Comparison of ENCODE assay signal across 13 cellular contexts in genomic region chr1:153669606-153670005, GRCh38. TPM values are rescaled to one million over a fixed set of nuclear protein-coding genes. Genes with fewer than 3 reads are reported as not detected.
A peak's percentile ranks its signal among the peaks of the same experiment; 100 is the strongest.
DNase-seq lines count a peak whose midpoint lies in the region; ATAC-seq, FAIRE-seq and TF ChIP-seq lines count a peak whose summit lies in the region.
"Had no signal": no experiment of that assay in that cellular context is flagged by ENCODE, and none has a peak within 500 bp of the region (broad histone marks: within the 10 kb centered on the region; RNA-seq: fewer than 3 reads in every experiment).

No MANE protein-coding gene starts in this region.

- H3K27me3 Mint-ChIP-seq in natural killer cell (ENCODE audit: low read depth in 2 of 2) = no peaks in the 10 kb centered on the region

- peak overlapping the region; percentile 97 for H3K9ac ChIP-seq in GM23248
- peak overlapping the region; percentile 86 for H3K9ac ChIP-seq in SU-DHL-6 (ENCODE audit: low read length)
- no peak overlapping the region for H3K9ac ChIP-seq in iPS-15b (ENCODE audit: low read depth, low read length)
- H3K9ac ChIP-seq in smooth muscle cell (ENCODE audit: low read depth) = peak overlapping the region; percentile 94

- in situ Hi-C loops in GM23248 (cut with MboI) = no loop called here

- H2AFZ ChIP-seq in GM23248 (no peak overlapping the region), SU-DHL-6 (ENCODE audit: low read depth, low read length, severe bottlenecking) (no peak overlapping the region), smooth muscle cell (ENCODE audit: low read depth) (no peak overlapping the region)

- ATAC-seq in natural killer cell = no peak
- no peak for ATAC-seq in body of pancreas
- ATAC-seq: foreskin keratinocyte had no signal

- H3K36me3 ChIP-seq in GM23248 (ENCODE audit: low read depth) = peaks cover 52% of the 10 kb centered on the region
- H3K36me3 ChIP-seq in SU-DHL-6 (ENCODE audit: low read length) = peaks cover 25% of the 10 kb centered on the region
- peaks cover 42% of the 10 kb centered on the region for H3K36me3 ChIP-seq in iPS-15b (ENCODE audit: control insufficient read depth, insufficient read depth, low read length)
- peaks cover 12% of the 10 kb centered on the region for H3K36me3 ChIP-seq in smooth muscle cell (ENCODE audit: low read depth)
- peaks cover 0 to 24% of the 10 kb centered on the region in 2 donors for H3K36me3 ChIP-seq in body of pancreas (replicated peaks in 1 of 2; ENCODE audit: insufficient read depth in 1 of 2, low read depth in 2 of 2)

- H3K4me3 ChIP-seq in GM23248 = peak overlapping the region; percentile 97
- H3K4me3 ChIP-seq in SU-DHL-6 (ENCODE audit: insufficient read depth, low read length, poor library complexity, severe bottlenecking) = peak overlapping the region; percentile 84
- H3K4me3 ChIP-seq in iPS-15b (ENCODE audit: low read depth, low read length) = peak overlapping the region; percentile 98
- peak overlapping the region; percentile 75 for H3K4me3 ChIP-seq in smooth muscle cell
- H3K4me3 ChIP-seq in body of pancreas = no peak overlapping the region

- TF ChIP-seq POLR2A in body of pancreas (IDR thresholded peaks at IDR 0.05) = no peak

- no peaks in the 10 kb centered on the region for H3K27me3 ChIP-seq in GM23248 (replicated peaks; ENCODE audit: insufficient read depth)
- H3K27me3 ChIP-seq in SU-DHL-6 (ENCODE audit: low read length) = no peaks in the 10 kb centered on the region
- no peaks in the 10 kb centered on the region for H3K27me3 ChIP-seq in iPS-15b (ENCODE audit: control insufficient read depth, insufficient read depth, low read length)
- H3K27me3 ChIP-seq in smooth muscle cell (ENCODE audit: low read depth) = no peaks in the 10 kb centered on the region
- no peaks in the 10 kb centered on the region for H3K27me3 ChIP-seq in body of pancreas
- H3K27me3 ChIP-seq: foreskin keratinocyte had no signal

- TF ChIP-seq CTCF in SU-DHL-6 (IDR thresholded peaks at IDR 0.05; ENCODE audit: insufficient read depth, low read length, poor library complexity, severe bottlenecking) (no peak), smooth muscle cell (IDR thresholded peaks at IDR 0.05; ENCODE audit: borderline replicate concordance, insufficient read depth, poor library complexity, severe bottlenecking) (no peak), natural killer cell (IDR thresholded peaks at IDR 0.05) (no peak), body of pancreas (IDR thresholded peaks at IDR 0.05) (no peak)

- FAIRE-seq in urothelium cell line (lab: Jason Lieb, UNC) = no peak
- FAIRE-seq: GM12892 had no signal

- H4K20me1 ChIP-seq in GM23248 (ENCODE audit: insufficient read depth) = no peaks in the 10 kb centered on the region
- no peaks in the 10 kb centered on the region for H4K20me1 ChIP-seq in SU-DHL-6 (ENCODE audit: low read depth, low read length)
- H4K20me1 ChIP-seq in smooth muscle cell (ENCODE audit: low read depth) = peaks cover 10% of the 10 kb centered on the region

- intact Hi-C loops in natural killer cell (cut with micrococcal nuclease) = loop anchor here (2.0 to 10.0 kb wide), 3 partner anchors 35 to 317 kb away; partner anchors contain the start of genes CHTOP, RAB13 and SLC27A3
- intact Hi-C loops in body of pancreas (cut with DNase I) = no loop called here

- peaks cover 11% of the 10 kb centered on the region for H3K36me3 Mint-ChIP-seq in natural killer cell

- H3K9me3 ChIP-seq in GM23248 (ENCODE audit: low read depth) = no peaks in the 10 kb centered on the region
- no peaks in the 10 kb centered on the region for H3K9me3 ChIP-seq in SU-DHL-6 (ENCODE audit: insufficient read depth, low read length)
- no peaks in the 10 kb centered on the region for H3K9me3 ChIP-seq in iPS-15b (ENCODE audit: control insufficient read depth, insufficient read depth, low read length)
- H3K9me3 ChIP-seq in smooth muscle cell (replicated peaks; ENCODE audit: low read depth) = no peaks in the 10 kb centered on the region
- no peaks in the 10 kb centered on the region for H3K9me3 ChIP-seq in body of pancreas

- peaks cover 64% of the 10 kb centered on the region for H3F3A ChIP-seq in GM23248 (ENCODE audit: insufficient read depth)
- peaks cover 8% of the 10 kb centered on the region; the same call in 1 of the 2 replicates for H3F3A ChIP-seq in SU-DHL-6 (ENCODE audit: insufficient read depth)
- peaks cover 10% of the 10 kb centered on the region for H3F3A ChIP-seq in smooth muscle cell (ENCODE audit: low read depth)

- H3K9me3 Mint-ChIP-seq in natural killer cell = no peaks in the 10 kb centered on the region

- no peak overlapping the region for H3K4me3 Mint-ChIP-seq in natural killer cell

- H3K9me2 ChIP-seq in GM23248 (ENCODE audit: insufficient read depth) (no peaks in the 10 kb centered on the region), SU-DHL-6 (replicated peaks; ENCODE audit: insufficient read depth, low read length) (no peaks in the 10 kb centered on the region)

- H3K79me2 ChIP-seq in GM23248 (ENCODE audit: insufficient read depth) (peaks cover 62% of the 10 kb centered on the region), SU-DHL-6 (ENCODE audit: insufficient read depth, low read length) (peaks cover 32% of the 10 kb centered on the region), smooth muscle cell (ENCODE audit: low read depth) (peaks cover 39% of the 10 kb centered on the region)

- H3K27ac Mint-ChIP-seq in natural killer cell = no peak overlapping the region

- H3K4me1 Mint-ChIP-seq in natural killer cell = peaks cover 8 to 10% of the 10 kb centered on the region in 2 donors

- H3K4me1 ChIP-seq in GM23248 (ENCODE audit: insufficient read depth) = peaks cover 9% of the 10 kb centered on the region
- no peaks in the 10 kb centered on the region for H3K4me1 ChIP-seq in iPS-15b (ENCODE audit: control insufficient read depth, insufficient read depth, low read length)
- peaks cover 10% of the 10 kb centered on the region for H3K4me1 ChIP-seq in smooth muscle cell (ENCODE audit: low read depth)
- peaks cover 24% of the 10 kb centered on the region for H3K4me1 ChIP-seq in body of pancreas

- WGBS in GM23248 (ENCODE audit: low coverage in 1 of 2, low lambda C conversion rate in 2 of 2, missing lambda C conversion rate in 2 of 2), 2 experiments = 69 to 71% methylated on average over 6 of the region's 6 CpGs
- 92% methylated on average over 6 of the region's 6 CpGs for WGBS in smooth muscle cell (ENCODE audit: low lambda C conversion rate)
- 53 to 68% methylated on average over 6 of the region's 6 CpGs for WGBS in body of pancreas, 2 donors

- H3K4me2 ChIP-seq in GM23248 (ENCODE audit: unreplicated experiment) (peak overlapping the region; percentile 95), SU-DHL-6 (ENCODE audit: low read depth, low read length, poor library complexity, severe bottlenecking) (peak overlapping the region; percentile 64), smooth muscle cell (peak overlapping the region; percentile 93)

- DNase-seq in GM23248 (no peak), smooth muscle cell (lab: John Stamatoyannopoulos, UW; ENCODE audit: unreplicated experiment) (no peak), HPDE6-E6E7 (ENCODE audit: extremely low spot score) (no peak), urothelium cell line (ENCODE audit: low spot score) (no peak), natural killer cell (no peak), body of pancreas (no peak)
- DNase-seq: activated T-cell treated with anti-CD3 and anti-CD28 coated beads, Interleukin-2, amount 50 U/mL, for 48 hours; foreskin keratinocyte; HCEC 1CT had no signal

- H3K27ac ChIP-seq in GM23248 (no peak overlapping the region), SU-DHL-6 (ENCODE audit: low read depth, low read length) (no peak overlapping the region), smooth muscle cell (ENCODE audit: low read depth) (peak overlapping the region; percentile 72), body of pancreas (peak overlapping the region in 1 of 4 donors; percentile 76)

RNA-seq across cellular contexts. Expression of gene ILF2, which starts 1.2 kb away (rescaled TPM):
- total RNA-seq in GM23248 (2014; rRNA removed; shearing (Covaris generic)) = 176 and 180 TPM in 2 replicates
- 174 and 178 TPM in 2 replicates for polyA plus RNA-seq in GM23248 (2016; fragmentation: Nextera tagmentation; extraction: Ambion mirVana)
- 201 and 206 TPM in 2 replicates for total RNA-seq in smooth muscle cell
- polyA plus RNA-seq in smooth muscle cell = 194 and 241 TPM in 2 replicates
- total RNA-seq in natural killer cell = 100 to 1,000 TPM in 2 of 3 donors, 10 to 100 TPM in 1; 97.6 to 134 (median 110) TPM
- 10 to 100 TPM; 57.7 to 59.1 TPM for total RNA-seq in body of pancreas

RNA-seq across cellular contexts. Expression of gene NPR1, which starts 8.9 kb away (rescaled TPM):
- total RNA-seq in GM23248 (2014; rRNA removed; shearing (Covaris generic)) = 0.25 TPM in 1 of 2 replicates, not detected in the other
- polyA plus RNA-seq in GM23248 (2016; fragmentation: Nextera tagmentation; extraction: Ambion mirVana) (0.09 and 0.19 TPM in 2 replicates), smooth muscle cell (0.24 and 0.40 TPM in 2 replicates)
- total RNA-seq in smooth muscle cell (0.09 and 0.54 TPM in 2 replicates), natural killer cell (not detected), body of pancreas (10 to 100 TPM; 11.7 to 16.5 TPM)
- total RNA-seq: foreskin keratinocyte, LHCN-M2 had no signal
- polyA plus RNA-seq: foreskin keratinocyte had no signal

RNA-seq across cellular contexts. Expression of gene SNAPIN, which starts 11.1 kb away (rescaled TPM):
- 50.2 and 70.5 TPM in 2 replicates for total RNA-seq in GM23248 (2014; rRNA removed; shearing (Covaris generic))
- 82.1 and 83.8 TPM in 2 replicates for polyA plus RNA-seq in GM23248 (2016; fragmentation: Nextera tagmentation; extraction: Ambion mirVana)
- 37.6 and 65.5 TPM in 2 replicates for total RNA-seq in smooth muscle cell
- 48.1 and 52.0 TPM in 2 replicates for polyA plus RNA-seq in smooth muscle cell
- total RNA-seq in natural killer cell = 10 to 100 TPM; 21.0 to 25.5 (median 23.5) TPM
- total RNA-seq in body of pancreas = 10 to 100 TPM; 21.8 to 23.7 TPM

RNA-seq across cellular contexts. Expression of gene CHTOP, which starts 35.7 kb away (rescaled TPM):
- total RNA-seq in GM23248 (2014; rRNA removed; shearing (Covaris generic)) = 26.9 and 37.8 TPM in 2 replicates
- 42.2 and 44.2 TPM in 2 replicates for polyA plus RNA-seq in GM23248 (2016; fragmentation: Nextera tagmentation; extraction: Ambion mirVana)
- 47.8 and 48.1 TPM in 2 replicates for total RNA-seq in smooth muscle cell
- 49.7 and 50.2 TPM in 2 replicates for polyA plus RNA-seq in smooth muscle cell
- total RNA-seq in natural killer cell = 100 to 1,000 TPM in 2 of 3 donors, 10 to 100 TPM in 1; 94.7 to 110 (median 106) TPM
- total RNA-seq in body of pancreas = 10 to 100 TPM; 62.3 to 68.0 TPM

RNA-seq across cellular contexts. Expression of gene S100A1, which starts 41.4 kb away (rescaled TPM):
- not detected in 2 replicates for total RNA-seq in GM23248 (2014; rRNA removed; shearing (Covaris generic))
- polyA plus RNA-seq in GM23248 (2016; fragmentation: Nextera tagmentation; extraction: Ambion mirVana) (0.30 TPM in 1 of 2 replicates, not detected in the other), smooth muscle cell (0.46 and 1.0 TPM in 2 replicates)
- total RNA-seq in smooth muscle cell (8.3 TPM in 1 of 2 replicates, not detected in the other), natural killer cell (not detected), body of pancreas (10 to 100 TPM in 1 of 2 donors, 1 to 10 TPM in 1; 7.3 to 57.0 TPM)
- total RNA-seq: foreskin keratinocyte had no signal

Comparison
In these comparisons a context has a peak if more than half of its experiments do, and no peak if none do; other contexts are left out.
1. H3K4me3 ChIP-seq: peak in GM23248 (single experiment), SU-DHL-6 (single experiment), iPS-15b (single experiment) and smooth muscle cell (single experiment); none in body of pancreas (0 of 2).
2. Peak in every context shown above with its lines, with median percentiles within 50 percentile points of each other: H3K4me2 ChIP-seq.